1 cellular context compared by ENCODE assay signal in genomic region chr15:88810449-88810848, GRCh38.
TF ChIP-seq lines count a peak whose summit lies in the region.

No MANE protein-coding gene starts in this region.

TF ChIP-seq in HCT116, 20 proteins besides CTCF, POLR2A, EP300 and RAD21 (continued from another document):
- TF ChIP-seq REST (IDR thresholded peaks at IDR 0.05; ENCODE audit: low read depth) (no peak), YY1 (IDR thresholded peaks at IDR 0.05; ENCODE audit: extremely low read depth, insufficient replicate concordance, low read depth, low read length) (no peak), ATF3 (IDR thresholded peaks at IDR 0.05) (no peak), JUND (IDR thresholded peaks at IDR 0.05) (no peak)
